ENCODE assay signal across 7 cellular contexts in genomic region chr9:101738566-101739183, GRCh38.
DNase-seq lines count a peak whose midpoint lies in the region; ATAC-seq and TF ChIP-seq lines count a peak whose summit lies in the region.

GRIN3A (minus strand) TSS chr9:101738647; CDS start chr9:101737979, 668 bp downstream.

- H3K36me3 ChIP-seq in HAP-1 (replicated peaks), result no peaks in the 10 kb centered on the region
- no peaks in the 10 kb centered on the region for H3K36me3 ChIP-seq in parathyroid adenoma (ENCODE audit: control insufficient read depth, insufficient read depth, low read length)

- no peak for TF ChIP-seq CTCF in parathyroid adenoma (IDR thresholded peaks at IDR 0.05)

- H3K4me3 ChIP-seq in HAP-1 (peak within 1 kb of the TSS; percentile 27), parathyroid adenoma (ENCODE audit: low read depth, low read length) (peak within 1 kb of the TSS; percentile 39)

- H3K79me2 ChIP-seq in parathyroid adenoma, result no peaks in the 10 kb centered on the region

- peak within 1 kb of the TSS; percentile 74 for H3K4me2 ChIP-seq in parathyroid adenoma (ENCODE audit: low read length)

- H3K4me1 ChIP-seq in HAP-1 (peaks cover 13% of the 10 kb centered on the region), parathyroid adenoma (no peaks in the 10 kb centered on the region)

- no peak for ATAC-seq in GM18519 (IDR thresholded peaks at IDR 0.05; ENCODE audit: low FRiP score, unreplicated experiment)

- H3K9ac ChIP-seq in parathyroid adenoma, result no peak within 1 kb of the TSS

- no peaks in the 10 kb centered on the region for H3K9me3 ChIP-seq in HAP-1
- no peaks in the 10 kb centered on the region for H3K9me3 ChIP-seq in parathyroid adenoma (ENCODE audit: control insufficient read depth, low read length)

- H3K27me3 ChIP-seq in HAP-1 (ENCODE audit: low read depth) (peaks cover 25% of the 10 kb centered on the region), parathyroid adenoma (ENCODE audit: control insufficient read depth, insufficient read depth, low read length) (peaks cover 6% of the 10 kb centered on the region)

- peak; percentile 24 to 65 for DNase-seq in HAP-1 (ENCODE audit: low spot score in 2 of 2)
- peak; percentile 66 for DNase-seq in NCI-H748 treated with DMSO at 0.1 percent for 48 hours (lab: John Stamatoyannopoulos, UW)
- DNase-seq in globus pallidus (ENCODE audit: low spot score), result peak; percentile 1
- DNase-seq in NCI-H2029 treated with DMSO at 0.1 percent for 48 hours (lab: John Stamatoyannopoulos, UW), result no peak
- DNase-seq in NCI-H2227 treated with DMSO at 0.1 percent for 48 hours (lab: John Stamatoyannopoulos, UW), result no peak

- no peak within 1 kb of the TSS for H3K27ac ChIP-seq in parathyroid adenoma

- in situ Hi-C loops in HAP-1 (cut with MboI; ENCODE audit: low sequenced_read_pairs), result no loop called here

- no peak within 1 kb of the TSS for H2AFZ ChIP-seq in parathyroid adenoma

Comparison
In these comparisons a context has a peak if more than half of its experiments do, and no peak if none do; other contexts are left out.
1. DNase-seq: peak in HAP-1 (2 of 2), NCI-H748 treated with DMSO at 0.1 percent for 48 hours (single experiment) and globus pallidus (single experiment); none in NCI-H2029 treated with DMSO at 0.1 percent for 48 hours (single experiment) and NCI-H2227 treated with DMSO at 0.1 percent for 48 hours (single experiment).